Comparison of ENCODE assay signal across 39 cellular contexts in genomic region chr15:98483575-98484130, GRCh38.
"Had no signal": no experiment of that assay in that cellular context is flagged by ENCODE, and none has a peak within 500 bp of the region (broad histone marks: within the 10 kb centered on the region; RNA-seq: fewer than 3 reads in every experiment).

No MANE protein-coding gene starts in this region.

- H3K9me3 Mint-ChIP-seq: activated naive CD4-positive, alpha-beta T cell treated with anti-CD3 and anti-CD28 coated beads, Interleukin-2, amount 10 ng/mL, durations not matched to agents 7 days and 5 days; activated naive CD4-positive, alpha-beta T cell treated with anti-CD3 and anti-CD28 coated beads, Interleukin-2, amount 50 U/mL, for 24 hours; activated T-cell treated with anti-CD3 and anti-CD28 coated beads, Interleukin-2, amount 50 U/mL, for 72 hours; activated T-helper 17 cell treated with anti-CD3 and anti-CD28 coated beads, Interleukin-2, amount 50 U/mL, for 72 hours had no signal

- ATAC-seq: activated naive CD4-positive, alpha-beta T cell treated with anti-CD3 and anti-CD28 coated beads, Interleukin-2, amount 50 U/mL, for 72 hours; activated naive CD8-positive, alpha-beta T cell treated with anti-CD3 and anti-CD28 coated beads, Interleukin-2, amount 50 U/mL, for 24 hours; activated T-cell treated with anti-CD3 and anti-CD28 coated beads, Interleukin-2, amount 50 U/mL, for 72 hours; activated T-helper 17 cell treated with anti-CD3 and anti-CD28 coated beads, Interleukin-2, amount 50 U/mL, for 72 hours; body of pancreas had no signal

- H3K27me3 Mint-ChIP-seq: central memory CD8-positive, alpha-beta T cell had no signal

- H3K27me3 ChIP-seq: adrenal gland, ascending aorta, body of pancreas, brain microvascular endothelial cell, breast epithelium, cardiac muscle cell, colonic mucosa had no signal

- H3K9me3 ChIP-seq: adrenal gland, body of pancreas, colonic mucosa had no signal

- H3K4me1 ChIP-seq: adrenal gland, ascending aorta, body of pancreas, breast epithelium, colonic mucosa had no signal

- FAIRE-seq: astrocyte, bronchial epithelial cell, colon had no signal

- DNase-seq: activated effector memory CD4-positive, alpha-beta T cell treated with anti-CD3 and anti-CD28 coated beads, Interleukin-2, amount 50 U/mL, for 16 hours; activated effector memory CD4-positive, alpha-beta T cell treated with Interleukin-2 at 50 U/mL for 16 hours; activated gamma-delta T cell; activated gamma-delta T cell treated with Interleukin-2 at 50 U/mL for 16 hours; activated naive CD4-positive, alpha-beta T cell; activated naive CD4-positive, alpha-beta T cell treated with anti-CD3 and anti-CD28 coated beads for 36 hours; activated naive CD4-positive, alpha-beta T cell treated with anti-CD3 and anti-CD28 coated beads, Interleukin-2, amount 10 ng/mL, durations not matched to agents 7 days and 5 days; activated naive CD4-positive, alpha-beta T cell treated with anti-CD3 and anti-CD28 coated beads, Interleukin-2, amount 50 U/mL, for 16 hours; activated naive CD4-positive, alpha-beta T cell treated with Interleukin-2 at 50 U/mL for 16 hours; activated naive CD8-positive, alpha-beta T cell treated with anti-CD3 and anti-CD28 coated beads for 36 hours; activated naive CD8-positive, alpha-beta T cell treated with anti-CD3 and anti-CD28 coated beads, Interleukin-2, amount 10 ng/mL, durations not matched to agents 7 days and 5 days; activated naive CD8-positive, alpha-beta T cell treated with anti-CD3 and anti-CD28 coated beads, Interleukin-2, amount 50 U/mL, for 24 hours; activated T-cell treated with anti-CD3 and anti-CD28 coated beads, Interleukin-2, amount 50 U/mL, for 48 hours; activated T-cell treated with anti-CD3 and anti-CD28 coated beads, Interleukin-2, amount 50 U/mL, for 72 hours; adrenal gland; amniotic stem cell; amygdala; anterior cingulate cortex; aorta; body of pancreas; brain microvascular endothelial cell; caudate nucleus; central memory CD4-positive, alpha-beta T cell; cerebellar nuclear complex; colonic mucosa had no signal

- H3K36me3 Mint-ChIP-seq: activated naive CD4-positive, alpha-beta T cell treated with anti-CD3 and anti-CD28 coated beads, Interleukin-2, amount 10 ng/mL, durations not matched to agents 7 days and 5 days; activated naive CD4-positive, alpha-beta T cell treated with anti-CD3 and anti-CD28 coated beads, Interleukin-2, amount 50 U/mL, for 24 hours; activated naive CD4-positive, alpha-beta T cell treated with anti-CD3 and anti-CD28 coated beads, Interleukin-2, amount 50 U/mL, for 72 hours; activated naive CD8-positive, alpha-beta T cell; activated naive CD8-positive, alpha-beta T cell treated with anti-CD3 and anti-CD28 coated beads, Interleukin-2, amount 10 ng/mL, durations not matched to agents 7 days and 5 days; brain had no signal

- H3K4me1 Mint-ChIP-seq: activated naive CD4-positive, alpha-beta T cell treated with anti-CD3 and anti-CD28 coated beads, Interleukin-2, amount 10 ng/mL, durations not matched to agents 7 days and 5 days; activated naive CD4-positive, alpha-beta T cell treated with anti-CD3 and anti-CD28 coated beads, Interleukin-2, amount 50 U/mL, for 24 hours; activated naive CD8-positive, alpha-beta T cell treated with anti-CD3 and anti-CD28 coated beads for 36 hours; activated naive CD8-positive, alpha-beta T cell treated with anti-CD3 and anti-CD28 coated beads, Interleukin-2, amount 10 ng/mL, durations not matched to agents 7 days and 5 days; activated naive CD8-positive, alpha-beta T cell treated with anti-CD3 and anti-CD28 coated beads, Interleukin-2, amount 50 U/mL, for 24 hours; activated T-helper 17 cell treated with anti-CD3 and anti-CD28 coated beads, Interleukin-2, amount 50 U/mL, for 72 hours; brain; central memory CD8-positive, alpha-beta T cell had no signal

- H3K4me3 Mint-ChIP-seq: activated naive CD4-positive, alpha-beta T cell treated with anti-CD3 and anti-CD28 coated beads for 36 hours; activated naive CD4-positive, alpha-beta T cell treated with anti-CD3 and anti-CD28 coated beads, Interleukin-2, amount 10 ng/mL, durations not matched to agents 7 days and 5 days; activated naive CD4-positive, alpha-beta T cell treated with anti-CD3 and anti-CD28 coated beads, Interleukin-2, amount 50 U/mL, for 24 hours; activated naive CD8-positive, alpha-beta T cell; activated naive CD8-positive, alpha-beta T cell treated with anti-CD3 and anti-CD28 coated beads for 36 hours; activated naive CD8-positive, alpha-beta T cell treated with anti-CD3 and anti-CD28 coated beads, Interleukin-2, amount 10 ng/mL, durations not matched to agents 7 days and 5 days; activated naive CD8-positive, alpha-beta T cell treated with anti-CD3 and anti-CD28 coated beads, Interleukin-2, amount 50 U/mL, for 24 hours; activated T-cell treated with anti-CD3 and anti-CD28 coated beads, Interleukin-2, amount 50 U/mL, for 72 hours; activated T-helper 1 cell treated with anti-CD3 and anti-CD28 coated beads, Interleukin-12 subunit alpha, Interleukin-12 subunit beta, Interleukin-2, Interleukin-4 antibody, amounts not matched to agents 30 ng/mL and 10 ng/mL and 1 ng/mL, durations not matched to agents 14 hours and 24 hours and 36 hours; activated T-helper 17 cell treated with anti-CD3 and anti-CD28 coated beads, Interleukin-2, amount 50 U/mL, for 72 hours; brain; central memory CD8-positive, alpha-beta T cell had no signal

- H3K36me3 ChIP-seq: adrenal gland, ascending aorta, brain microvascular endothelial cell, breast epithelium, cardiac muscle cell, colonic mucosa had no signal

- H3K27ac ChIP-seq: adrenal gland, ascending aorta, body of pancreas, brain microvascular endothelial cell, breast epithelium, cardiac muscle cell, colonic mucosa had no signal

- H3K4me3 ChIP-seq: adrenal gland, ascending aorta, body of pancreas, breast epithelium, cardiac muscle cell, colonic mucosa had no signal

- H3K27ac Mint-ChIP-seq: activated naive CD4-positive, alpha-beta T cell treated with anti-CD3 and anti-CD28 coated beads for 36 hours; activated naive CD4-positive, alpha-beta T cell treated with anti-CD3 and anti-CD28 coated beads, Interleukin-2, amount 10 ng/mL, durations not matched to agents 7 days and 5 days; activated naive CD4-positive, alpha-beta T cell treated with anti-CD3 and anti-CD28 coated beads, Interleukin-2, amount 50 U/mL, for 24 hours; activated naive CD4-positive, alpha-beta T cell treated with anti-CD3 and anti-CD28 coated beads, Interleukin-2, amount 50 U/mL, for 72 hours; activated naive CD8-positive, alpha-beta T cell; activated naive CD8-positive, alpha-beta T cell treated with anti-CD3 and anti-CD28 coated beads for 36 hours; activated naive CD8-positive, alpha-beta T cell treated with anti-CD3 and anti-CD28 coated beads, Interleukin-2, amount 10 ng/mL, durations not matched to agents 7 days and 5 days; activated naive CD8-positive, alpha-beta T cell treated with anti-CD3 and anti-CD28 coated beads, Interleukin-2, amount 50 U/mL, for 24 hours; activated T-cell treated with anti-CD3 and anti-CD28 coated beads, Interleukin-2, amount 50 U/mL, for 72 hours; activated T-helper 1 cell treated with anti-CD3 and anti-CD28 coated beads, Interleukin-12 subunit alpha, Interleukin-12 subunit beta, Interleukin-2, Interleukin-4 antibody, amounts not matched to agents 30 ng/mL and 10 ng/mL and 1 ng/mL, durations not matched to agents 14 hours and 24 hours and 36 hours; activated T-helper 17 cell treated with anti-CD3 and anti-CD28 coated beads, Interleukin-2, amount 50 U/mL, for 72 hours; activated T-helper 2 cell treated with anti-CD3 and anti-CD28 coated beads, Interferon-gamma antibody, Interleukin-2, Interleukin-4, amounts not matched to agents 10 μg/mL and 5 μg/mL and 100 μg/mL, durations not matched to agents 14 hours and 24 hours and 36 hours; brain had no signal
